13 cellular contexts compared by ENCODE assay signal in the genomic region with DNA sequence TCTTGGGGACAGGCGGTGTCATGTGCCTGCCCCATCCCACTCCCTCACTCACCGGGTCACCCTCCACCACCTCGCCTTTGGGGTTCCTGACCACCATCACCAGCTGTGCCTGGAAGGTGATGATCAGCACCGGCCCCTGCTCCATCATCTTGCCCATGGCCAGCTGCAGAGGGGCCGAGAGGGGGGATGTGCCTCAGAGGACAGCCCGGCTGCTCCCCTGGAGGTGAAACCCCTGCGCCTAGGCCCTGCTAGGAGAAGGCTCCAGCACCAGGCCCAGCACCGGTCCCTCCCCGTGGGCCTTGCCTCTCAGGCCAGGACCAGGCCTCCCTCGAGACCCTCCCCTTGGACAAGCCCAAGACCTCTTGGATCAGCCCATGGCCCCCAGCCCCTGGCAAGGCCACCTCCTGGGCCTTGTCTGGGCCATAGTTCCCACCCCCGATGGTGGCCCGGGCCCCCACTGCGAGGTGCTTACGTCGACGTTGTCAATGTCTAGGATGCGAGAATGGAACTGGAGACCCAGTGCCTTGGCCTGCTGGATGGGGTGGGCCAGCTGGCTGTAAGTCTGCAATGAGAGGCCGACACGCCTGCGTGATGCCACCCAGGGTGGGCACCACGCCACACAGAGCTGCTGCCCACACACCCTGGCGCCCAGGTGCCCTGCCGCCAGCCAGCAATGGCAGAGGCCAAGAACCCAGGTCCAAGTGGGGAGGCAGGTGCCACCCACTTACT. TPM values are rescaled to one million over a fixed set of nuclear protein-coding genes. Genes with fewer than 3 reads are reported as not detected.
A peak's percentile ranks its signal among the peaks of the same experiment; 100 is the strongest.
DNase-seq lines count a peak whose midpoint lies in the region; ATAC-seq and TF ChIP-seq lines count a peak whose summit lies in the region.
"Had no signal": no experiment of that assay in that cellular context is flagged by ENCODE, and none has a peak within 500 bp of the region (broad histone marks: within the 10 kb centered on the region; RNA-seq: fewer than 3 reads in every experiment).

No MANE protein-coding gene starts in this region.

- TF ChIP-seq POLR2A in ovary (IDR thresholded peaks at IDR 0.05): no peak

- H3K4me3 Mint-ChIP-seq in natural killer cell: peak overlapping the region; percentile 9
- H3K4me3 Mint-ChIP-seq in natural killer cell treated with Interleukin-12 subunit alpha and Interleukin-12 subunit beta and Interleukin-15 and Interleukin-18, amount 100 ng/mL, for 72 hours: no peak overlapping the region

- ATAC-seq in natural killer cell (no peak), GM18861 (IDR thresholded peaks at IDR 0.05; ENCODE audit: unreplicated experiment) (no peak)
- no peak for ATAC-seq in natural killer cell treated with Interleukin-12 subunit alpha and Interleukin-12 subunit beta and Interleukin-15 and Interleukin-18, amount 100 ng/mL, for 72 hours

- H3K9me3 Mint-ChIP-seq in natural killer cell: no peaks in the 10 kb centered on the region
- no peaks in the 10 kb centered on the region for H3K9me3 Mint-ChIP-seq in natural killer cell treated with Interleukin-12 subunit alpha and Interleukin-12 subunit beta and Interleukin-15 and Interleukin-18, amount 100 ng/mL, for 72 hours
- H3K9me3 Mint-ChIP-seq: naive B cell had no signal

- H3K27me3 ChIP-seq in esophagus (ENCODE audit: control insufficient read depth in 1 of 2, insufficient read depth in 2 of 2, low read length in 2 of 2): no peaks in the 10 kb centered on the region
- H3K27me3 ChIP-seq in ovary: no peaks in the 10 kb centered on the region
- H3K27me3 ChIP-seq: BE2C had no signal

- H3K4me1 Mint-ChIP-seq in natural killer cell: peaks cover 0 to 25% of the 10 kb centered on the region in 2 donors
- peaks cover 0 to 12% of the 10 kb centered on the region in 2 donors for H3K4me1 Mint-ChIP-seq in natural killer cell treated with Interleukin-12 subunit alpha and Interleukin-12 subunit beta and Interleukin-15 and Interleukin-18, amount 100 ng/mL, for 72 hours (ENCODE audit: low read depth in 2 of 2)

- WGBS in esophagus, 2 donors: 76 to 78% methylated on average over 23 of the region's 23 CpGs
- WGBS in ovary, 3 donors: 85 to 88% (median 86%) methylated on average over 23 of the region's 23 CpGs

- no peak for TF ChIP-seq EP300 in ovary (IDR thresholded peaks at IDR 0.05)

- no peaks in the 10 kb centered on the region for H3K36me3 Mint-ChIP-seq in natural killer cell
- no peaks in the 10 kb centered on the region for H3K36me3 Mint-ChIP-seq in natural killer cell treated with Interleukin-12 subunit alpha and Interleukin-12 subunit beta and Interleukin-15 and Interleukin-18, amount 100 ng/mL, for 72 hours
- H3K36me3 Mint-ChIP-seq: naive B cell had no signal

- peak overlapping the region; percentile 67 to 80 for H3K27ac Mint-ChIP-seq in natural killer cell
- H3K27ac Mint-ChIP-seq in natural killer cell treated with Interleukin-12 subunit alpha and Interleukin-12 subunit beta and Interleukin-15 and Interleukin-18, amount 100 ng/mL, for 72 hours: no peak overlapping the region

- H3K27ac ChIP-seq in esophagus (ENCODE audit: low read depth in 2 of 2, low read length in 1 of 2) (peak overlapping the region; percentile 50 to 74), ovary (peak overlapping the region; percentile 70 to 88)

- no peaks in the 10 kb centered on the region for H3K9me3 ChIP-seq in esophagus (ENCODE audit: control insufficient read depth in 2 of 2, insufficient read depth in 1 of 2, low read depth in 1 of 2, low read length in 1 of 2)
- H3K9me3 ChIP-seq in ovary: no peaks in the 10 kb centered on the region
- H3K9me3 ChIP-seq: BE2C had no signal

- H3K4me3 ChIP-seq in esophagus (ENCODE audit: low read depth in 1 of 2, low read length in 2 of 2): no peak overlapping the region
- H3K4me3 ChIP-seq in ovary: no peak overlapping the region

- H3K4me1 ChIP-seq in esophagus (ENCODE audit: control insufficient read depth in 2 of 2, insufficient read depth in 2 of 2, low read length in 1 of 2) (peaks cover 8 to 15% of the 10 kb centered on the region in 2 donors), ovary (ENCODE audit: insufficient read depth) (peaks cover 31% of the 10 kb centered on the region)

- H3K36me3 ChIP-seq in esophagus (ENCODE audit: control insufficient read depth in 2 of 2, insufficient read depth in 2 of 2, low read length in 1 of 2): peaks cover 9 to 27% of the 10 kb centered on the region in 2 donors
- H3K36me3 ChIP-seq in ovary: no peaks in the 10 kb centered on the region

- DNase-seq in natural killer cell (no peak), ovary (peak; percentile 35 to 65 (median 57)), NCI-H1105 (lab: John Stamatoyannopoulos, UW) (no peak), NCI-H2081 (lab: John Stamatoyannopoulos, UW) (no peak), NCI-H2171 (lab: John Stamatoyannopoulos, UW) (no peak)
- DNase-seq in natural killer cell treated with Interleukin-12 subunit alpha and Interleukin-12 subunit beta and Interleukin-15 and Interleukin-18, amount 100 ng/mL, for 72 hours (ENCODE audit: low spot score): no peak
- DNase-seq: naive B cell; stimulated activated CD4-positive, alpha-beta T cell treated with anti-CD3 and anti-CD28 coated beads, Interleukin-4, amount 100 ng/mL, for 24 hours had no signal

- H3K27me3 Mint-ChIP-seq in natural killer cell (ENCODE audit: low read depth in 2 of 2): no peaks in the 10 kb centered on the region
- H3K27me3 Mint-ChIP-seq in natural killer cell treated with Interleukin-12 subunit alpha and Interleukin-12 subunit beta and Interleukin-15 and Interleukin-18, amount 100 ng/mL, for 72 hours: no peaks in the 10 kb centered on the region
- H3K27me3 Mint-ChIP-seq: naive B cell had no signal

- TF ChIP-seq CTCF in natural killer cell (IDR thresholded peaks at IDR 0.05) (no peak), ovary (IDR thresholded peaks at IDR 0.05) (no peak)

- intact Hi-C loops in natural killer cell (cut with micrococcal nuclease) (loop anchor here (2.0 kb wide), 1 partner anchor 15 kb away; the partner anchor contains the start of gene TIMM44), ovary (cut with DNase I) (no loop called here)

RNA-seq across cellular contexts. Expression of gene CTXN1, which starts 1.8 kb away (rescaled TPM):
- under 1 TPM in 1 of 3 donors, not detected in 2; 0.39 TPM for total RNA-seq in natural killer cell
- under 1 TPM in 1 of 2 donors, not detected in 1; 0.33 TPM for total RNA-seq in natural killer cell treated with Interleukin-12 subunit alpha and Interleukin-12 subunit beta and Interleukin-15 and Interleukin-18, amount 100 ng/mL, for 72 hours
- 1 to 10 TPM; 1.4 to 3.0 TPM for polyA plus RNA-seq in esophagus
- total RNA-seq in ovary: 10 to 100 TPM in 2 of 7 donors, 1 to 10 TPM in 5; 1.4 to 99.7 (median 6.1) TPM
- 1 to 10 TPM in 1 of 2 donors, not detected in 1; 3.3 TPM for polyA plus RNA-seq in ovary
- total RNA-seq: T-helper 1 cell treated with Interleukin-12 subunit alpha and Interleukin-12 subunit beta and Interleukin-4 antibody, amounts not matched to agents 30 ng/mL and 1 ng/mL, for 36 hours had no signal

RNA-seq across cellular contexts. Expression of gene SNAPC2, which starts 7.6 kb away (rescaled TPM):
- 10 to 100 TPM; 22.1 to 32.4 (median 27.1) TPM for total RNA-seq in natural killer cell
- 10 to 100 TPM; 25.4 to 48.6 TPM for total RNA-seq in natural killer cell treated with Interleukin-12 subunit alpha and Interleukin-12 subunit beta and Interleukin-15 and Interleukin-18, amount 100 ng/mL, for 72 hours
- 10 to 100 TPM in 1 of 2 donors, 1 to 10 TPM in 1; 5.6 to 11.3 TPM for polyA plus RNA-seq in esophagus
- 10 to 100 TPM in 6 of 7 donors, 1 to 10 TPM in 1; 8.8 to 26.6 (median 16.3) TPM for total RNA-seq in ovary
- 10 to 100 TPM in 1 of 2 donors, 1 to 10 TPM in 1; 1.8 to 19.8 TPM for polyA plus RNA-seq in ovary

RNA-seq across cellular contexts. Expression of gene TGFBR3L, which starts 13.1 kb away (rescaled TPM):
- total RNA-seq in natural killer cell (1 to 10 TPM; 3.5 to 4.6 (median 4.4) TPM), ovary (1 to 10 TPM in 2 of 7 donors, not detected in 5; 1.0 to 6.9 TPM)
- total RNA-seq in natural killer cell treated with Interleukin-12 subunit alpha and Interleukin-12 subunit beta and Interleukin-15 and Interleukin-18, amount 100 ng/mL, for 72 hours: 1 to 10 TPM; 4.7 to 5.6 TPM
- polyA plus RNA-seq in esophagus (under 1 TPM in 1 of 2 donors, not detected in 1; 0.08 TPM), ovary (under 1 TPM in 1 of 2 donors, not detected in 1; 0.18 TPM)
- total RNA-seq: cerebellum had no signal

RNA-seq across cellular contexts. Expression of gene TIMM44, which starts 15.7 kb away (rescaled TPM):
- total RNA-seq in natural killer cell (100 to 1,000 TPM in 1 of 3 donors, 10 to 100 TPM in 2; 83.3 to 116 (median 89.4) TPM), ovary (100 to 1,000 TPM in 1 of 7 donors, 10 to 100 TPM in 6; 43.4 to 110 (median 51.8) TPM)
- 100 to 1,000 TPM in 1 of 2 donors, 10 to 100 TPM in 1; 76.0 to 126 TPM for total RNA-seq in natural killer cell treated with Interleukin-12 subunit alpha and Interleukin-12 subunit beta and Interleukin-15 and Interleukin-18, amount 100 ng/mL, for 72 hours
- polyA plus RNA-seq in esophagus (10 to 100 TPM; 42.1 to 53.4 TPM), ovary (10 to 100 TPM; 29.8 to 48.4 TPM)

RNA-seq across cellular contexts. Expression of gene MAP2K7, which starts 24.1 kb away (rescaled TPM):
- 100 to 1,000 TPM; 131 to 218 (median 159) TPM for total RNA-seq in natural killer cell
- total RNA-seq in natural killer cell treated with Interleukin-12 subunit alpha and Interleukin-12 subunit beta and Interleukin-15 and Interleukin-18, amount 100 ng/mL, for 72 hours: 10 to 100 TPM; 45.2 to 47.1 TPM
- polyA plus RNA-seq in esophagus: 10 to 100 TPM; 12.8 to 35.1 TPM
- 10 to 100 TPM in 5 of 7 donors, 1 to 10 TPM in 2; 9.2 to 35.5 (median 26.3) TPM for total RNA-seq in ovary
- 10 to 100 TPM in 1 of 2 donors, 1 to 10 TPM in 1; 6.3 to 32.2 TPM for polyA plus RNA-seq in ovary

Comparison
In these comparisons a context has a peak if more than half of its experiments do, and no peak if none do; other contexts are left out.
1. H3K27ac Mint-ChIP-seq: peak in natural killer cell (2 of 2); none in natural killer cell treated with Interleukin-12 subunit alpha and Interleukin-12 subunit beta and Interleukin-15 and Interleukin-18, amount 100 ng/mL, for 72 hours (0 of 2).
2. DNase-seq: peak in ovary (5 of 5); none in natural killer cell (single experiment), natural killer cell treated with Interleukin-12 subunit alpha and Interleukin-12 subunit beta and Interleukin-15 and Interleukin-18, amount 100 ng/mL, for 72 hours (single experiment), NCI-H1105 (single experiment), NCI-H2081 (0 of 2) and NCI-H2171 (single experiment).